Comparison of ENCODE assay signal across 8 cellular contexts in genomic region chr1:243254233-243254926, GRCh38. TPM values are rescaled to one million over a fixed set of nuclear protein-coding genes. Genes with fewer than 3 reads are reported as not detected.
DNase-seq lines count a peak whose midpoint lies in the region; ATAC-seq and TF ChIP-seq lines count a peak whose summit lies in the region.

No MANE protein-coding gene starts in this region.

- intact Hi-C loops in left lung (cut with DNase I), result no loop called here

- ATAC-seq in HG02852 (IDR thresholded peaks at IDR 0.05; ENCODE audit: unreplicated experiment) (peak; percentile 18), left lung (peak; percentile 18)

- peak overlapping the region; percentile 76 to 86 for H3K4me3 ChIP-seq in left lung

- H3K27me3 ChIP-seq in left lung, result no peaks in the 10 kb centered on the region

- peaks cover 4 to 59% of the 10 kb centered on the region in 2 donors for H3K4me1 ChIP-seq in left lung

- H3K36me3 ChIP-seq in left lung, result no peaks in the 10 kb centered on the region

- peak; percentile 24 for TF ChIP-seq POLR2A in GM10847 (IDR thresholded peaks at IDR 0.05; ENCODE audit: extremely low read depth, insufficient read length)

- no peak for TF ChIP-seq CTCF in left lung (IDR thresholded peaks at IDR 0.05)

- H3K27ac ChIP-seq in left lung, result peak overlapping the region; percentile 99

- DNase-seq in NCI-H2227 (lab: John Stamatoyannopoulos, UW; ENCODE audit: unreplicated experiment) (peak; percentile 69), dedifferentiated amniotic fluid mesenchymal stem cell (ENCODE audit: extremely low spot score) (peak; percentile 42), left lung (peak; percentile 85 to 87), mesenteric fat pad (ENCODE audit: low spot score) (no peak)
- DNase-seq in activated CD4-positive, CD25-positive, alpha-beta regulatory T cell treated with anti-CD3 and anti-CD28 coated beads, Interleukin-2, amount 50 U/mL, for 72 hours, result peak; percentile 64
- peak; percentile 44 to 45 for DNase-seq in stimulated activated CD4-positive, alpha-beta T cell treated with anti-CD3 and anti-CD28 coated beads, Interleukin-2, amount 100 ng/mL, for 48 hours

- no peaks in the 10 kb centered on the region for H3K9me3 ChIP-seq in left lung

RNA-seq across cellular contexts. Expression of gene CEP170, which starts 0.7 kb away (rescaled TPM):
- total RNA-seq in left lung (100 to 1,000 TPM in 1 of 2 donors, 10 to 100 TPM in 1; 72.2 to 111 TPM), mesenteric fat pad (68.8 TPM)

RNA-seq across cellular contexts. Expression of gene SDCCAG8, which starts 1.5 kb away (rescaled TPM):
- total RNA-seq in left lung (10 to 100 TPM; 62.2 to 83.7 TPM), mesenteric fat pad (41.7 TPM)
